Comparison of ENCODE assay signal across 31 cellular contexts in genomic region chr7:129773871-129774270, GRCh38.
DNase-seq lines count a peak whose midpoint lies in the region; ATAC-seq, FAIRE-seq and TF ChIP-seq lines count a peak whose summit lies in the region.
"Had no signal": no experiment of that assay in that cellular context is flagged by ENCODE, and none has a peak within 500 bp of the region (broad histone marks: within the 10 kb centered on the region; RNA-seq: fewer than 3 reads in every experiment).

No MANE protein-coding gene starts in this region.

- peak overlapping the region; percentile 97 for H3K4me2 ChIP-seq in BLaER1

- peaks cover 92% of the 10 kb centered on the region for H3K4me1 ChIP-seq in BLaER1
- H3K4me1 ChIP-seq: right lobe of liver had no signal

- H3K4me3 ChIP-seq in BLaER1, result no peak overlapping the region
- H3K4me3 ChIP-seq: lower lobe of right lung, right lobe of liver, spleen, thoracic aorta had no signal

- peak overlapping the region; percentile 68 for H3K27ac ChIP-seq in BLaER1
- H3K27ac ChIP-seq: lower lobe of right lung, right lobe of liver, spleen, thoracic aorta had no signal

- FAIRE-seq in HTR-8/SVneo (lab: Jason Lieb, UNC), result no peak
- FAIRE-seq in RCC 7860 (lab: Jason Lieb, UNC), result peak; percentile 10
- FAIRE-seq: G401.6 had no signal

- H3K9me3 Mint-ChIP-seq in glutamatergic neuron (ENCODE audit: unreplicated experiment), result peaks cover 32% of the 10 kb centered on the region
- H3K9me3 Mint-ChIP-seq: activated naive CD4-positive, alpha-beta T cell treated with anti-CD3 and anti-CD28 coated beads, Interleukin-2, amount 50 U/mL, for 72 hours; activated T-helper 2 cell treated with anti-CD3 and anti-CD28 coated beads, Interferon-gamma antibody, Interleukin-2, Interleukin-4, amounts not matched to agents 10 μg/mL and 5 μg/mL and 100 μg/mL, durations not matched to agents 14 hours and 24 hours and 36 hours; HFFc6; naive B cell; stimulated activated naive CD8-positive, alpha-beta T cell treated with anti-CD3 and anti-CD28 coated beads, Interleukin-15, Interleukin-2, amounts not matched to agents 100 ng/mL and 50 ng/mL, for 24 hours; T-helper 2 cell treated with Interferon-gamma antibody and Interleukin-4, amounts not matched to agents 5 μg/mL and 100 μg/mL, for 36 hours had no signal

- TF ChIP-seq CTCF in glutamatergic neuron (IDR thresholded peaks at IDR 0.05; ENCODE audit: partially characterized antibody, unreplicated experiment), result no peak

- peaks cover 44% of the 10 kb centered on the region for H3K27me3 Mint-ChIP-seq in glutamatergic neuron (ENCODE audit: unreplicated experiment)

- H3K36me3 ChIP-seq in BLaER1, result no peaks in the 10 kb centered on the region
- H3K36me3 ChIP-seq: lower lobe of right lung, right lobe of liver, spleen, thoracic aorta had no signal

- no peak overlapping the region for H3K9ac ChIP-seq in BLaER1

- peak overlapping the region; percentile 95 for H3K4me3 Mint-ChIP-seq in glutamatergic neuron (ENCODE audit: unreplicated experiment)
- H3K4me3 Mint-ChIP-seq: B cell; HFFc6; naive B cell; stimulated activated naive CD8-positive, alpha-beta T cell treated with anti-CD3 and anti-CD28 coated beads, Interleukin-15, Interleukin-2, amounts not matched to agents 100 ng/mL and 50 ng/mL, for 24 hours; T-helper 2 cell treated with Interferon-gamma antibody and Interleukin-4, amounts not matched to agents 5 μg/mL and 100 μg/mL, for 36 hours had no signal

- H3K9me3 ChIP-seq in BLaER1, result 0 out of 2 replicates have a peak, but pooled peaks cover 4% of the 10 kb centered on the region
- H3K9me3 ChIP-seq: lower lobe of right lung, right lobe of liver, spleen, thoracic aorta had no signal

- H4K20me1 ChIP-seq in BLaER1, result peaks cover 45% of the 10 kb centered on the region

- no peaks in the 10 kb centered on the region for H3K36me3 Mint-ChIP-seq in glutamatergic neuron (ENCODE audit: unreplicated experiment)
- H3K36me3 Mint-ChIP-seq: activated naive CD4-positive, alpha-beta T cell treated with anti-CD3 and anti-CD28 coated beads, Interleukin-2, amount 50 U/mL, for 72 hours; naive B cell had no signal

- DNase-seq in HTR-8/SVneo (ENCODE audit: insufficient read length, low spot score) (peak; percentile 41), RCC 7860 (ENCODE audit: low spot score) (peak; percentile 46), glutamatergic neuron (no peak), NCI-H2029 treated with DMSO at 0.1 percent for 48 hours (lab: John Stamatoyannopoulos, UW) (no peak)
- DNase-seq: activated CD4-positive, alpha-beta T cell treated with anti-CD3 and anti-CD28 coated beads for 4 hours; amygdala; GOT3; HFFc6; KG1; kidney glomerular epithelial cell; lower lobe of right lung; midbrain; naive B cell; NCI-H1417; NCI-H2081; OCI-M1; right lobe of liver; stimulated activated CD8-positive, alpha-beta memory T cell treated with anti-CD3 and anti-CD28 coated beads, Interleukin-4, amount 100 ng/mL, for 48 hours had no signal

- H3K4me1 Mint-ChIP-seq in glutamatergic neuron (ENCODE audit: low read depth, unreplicated experiment), result peaks cover 39% of the 10 kb centered on the region

- peaks cover 42% of the 10 kb centered on the region for H3K27me3 ChIP-seq in BLaER1

- ATAC-seq in HG02938 (IDR thresholded peaks at IDR 0.05; ENCODE audit: unreplicated experiment), result no peak
- no peak for ATAC-seq in HG02610 (IDR thresholded peaks at IDR 0.05; ENCODE audit: unreplicated experiment)
- ATAC-seq: activated naive CD4-positive, alpha-beta T cell treated with anti-CD3 and anti-CD28 coated beads, Interleukin-2, amount 50 U/mL, for 72 hours; esophagus mucosa; lower lobe of right lung; right lobe of liver had no signal

- H3K27ac Mint-ChIP-seq in glutamatergic neuron (ENCODE audit: unreplicated experiment), result peak overlapping the region; percentile 93
- H3K27ac Mint-ChIP-seq: activated naive CD4-positive, alpha-beta T cell treated with anti-CD3 and anti-CD28 coated beads, Interleukin-2, amount 50 U/mL, for 72 hours; activated T-helper 2 cell treated with anti-CD3 and anti-CD28 coated beads, Interferon-gamma antibody, Interleukin-2, Interleukin-4, amounts not matched to agents 10 μg/mL and 5 μg/mL and 100 μg/mL, durations not matched to agents 14 hours and 24 hours and 36 hours; B cell; HFFc6; naive B cell; progenitor cell of endocrine pancreas; stimulated activated naive CD8-positive, alpha-beta T cell treated with anti-CD3 and anti-CD28 coated beads, Interleukin-15, Interleukin-2, amounts not matched to agents 100 ng/mL and 50 ng/mL, for 24 hours; T-helper 2 cell treated with Interferon-gamma antibody and Interleukin-4, amounts not matched to agents 5 μg/mL and 100 μg/mL, for 36 hours had no signal

Comparison
In these comparisons a context has a peak if more than half of its experiments do, and no peak if none do; other contexts are left out.
1. DNase-seq: peak in HTR-8/SVneo (single experiment) and RCC 7860 (single experiment); none in glutamatergic neuron (single experiment) and NCI-H2029 treated with DMSO at 0.1 percent for 48 hours (single experiment).